In the genomic region with DNA sequence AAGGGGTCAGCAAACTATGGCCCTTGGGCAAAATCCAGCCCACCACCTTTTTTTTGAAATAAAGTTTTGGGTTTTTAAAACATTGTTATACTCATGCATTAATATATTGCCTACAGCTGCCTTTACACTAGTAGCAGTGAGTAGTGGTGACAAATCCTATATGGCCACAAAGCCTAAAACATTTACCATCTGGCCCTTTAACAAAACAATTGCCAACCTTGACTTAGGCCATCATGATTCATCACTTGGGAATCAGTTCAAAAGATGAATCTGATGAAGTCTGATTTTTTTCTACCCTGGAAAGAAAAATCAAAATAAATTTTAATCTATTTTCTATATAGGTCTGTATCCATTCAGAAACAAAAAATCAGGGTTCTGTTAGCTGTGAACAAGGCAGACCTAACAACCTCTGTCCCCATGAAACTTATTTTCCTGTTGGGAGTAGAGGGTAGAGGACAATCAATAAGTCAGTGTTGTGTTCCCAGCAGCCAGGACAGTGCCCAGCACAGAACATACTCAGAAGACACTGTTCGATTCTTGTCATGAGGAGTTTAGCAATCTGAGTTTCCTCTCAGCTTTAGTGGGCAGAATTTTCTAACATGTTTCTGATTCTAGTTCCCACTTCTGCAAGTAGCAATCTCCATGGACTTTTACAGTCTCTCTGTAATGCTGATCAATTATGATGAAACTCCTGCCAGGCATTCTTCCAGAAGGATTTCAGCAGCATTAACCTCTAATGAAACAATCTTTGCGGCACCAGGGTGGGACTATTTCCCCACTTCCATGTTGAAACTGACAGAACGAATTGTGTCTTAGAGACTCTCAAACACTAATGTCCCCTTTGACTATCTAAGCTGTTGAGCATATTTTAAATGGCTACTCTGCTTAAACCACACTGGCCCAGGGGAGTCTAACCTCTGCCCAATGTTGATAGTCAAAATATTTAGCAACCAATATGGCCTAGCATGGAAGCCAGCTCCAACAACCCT, we compare ENCODE assay signal across 1 cellular context.
A peak's percentile ranks its signal among the peaks of the same experiment; 100 is the strongest.
TF ChIP-seq lines count a peak whose summit lies in the region.

No MANE protein-coding gene starts in this region.

TF ChIP-seq in SK-N-SH, 30 proteins besides CTCF, POLR2A, EP300 and RAD21 (continued from another document):
- TF ChIP-seq, protein P1, sequence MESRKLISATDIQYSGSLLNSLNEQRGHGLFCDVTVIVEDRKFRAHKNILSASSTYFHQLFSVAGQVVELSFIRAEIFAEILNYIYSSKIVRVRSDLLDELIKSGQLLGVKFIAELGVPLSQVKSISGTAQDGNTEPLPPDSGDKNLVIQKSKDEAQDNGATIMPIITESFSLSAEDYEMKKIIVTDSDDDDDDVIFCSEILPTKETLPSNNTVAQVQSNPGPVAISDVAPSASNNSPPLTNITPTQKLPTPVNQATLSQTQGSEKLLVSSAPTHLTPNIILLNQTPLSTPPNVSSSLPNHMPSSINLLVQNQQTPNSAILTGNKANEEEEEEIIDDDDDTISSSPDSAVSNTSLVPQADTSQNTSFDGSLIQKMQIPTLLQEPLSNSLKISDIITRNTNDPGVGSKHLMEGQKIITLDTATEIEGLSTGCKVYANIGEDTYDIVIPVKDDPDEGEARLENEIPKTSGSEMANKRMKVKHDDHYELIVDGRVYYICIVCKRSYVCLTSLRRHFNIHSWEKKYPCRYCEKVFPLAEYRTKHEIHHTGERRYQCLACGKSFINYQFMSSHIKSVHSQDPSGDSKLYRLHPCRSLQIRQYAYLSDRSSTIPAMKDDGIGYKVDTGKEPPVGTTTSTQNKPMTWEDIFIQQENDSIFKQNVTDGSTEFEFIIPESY (IDR thresholded peaks at IDR 0.05; ENCODE audit: borderline replicate concordance, low read depth) = 0 out of 2 replicates have a peak, but pooled peaks have one; percentile 28
- TF ChIP-seq USF1 (IDR thresholded peaks at IDR 0.05; ENCODE audit: borderline replicate concordance, low read depth) = no peak
- no peak for TF ChIP-seq SMC3 (IDR thresholded peaks at IDR 0.05; ENCODE audit: low read depth, low read length)
- TF ChIP-seq, protein P2, sequence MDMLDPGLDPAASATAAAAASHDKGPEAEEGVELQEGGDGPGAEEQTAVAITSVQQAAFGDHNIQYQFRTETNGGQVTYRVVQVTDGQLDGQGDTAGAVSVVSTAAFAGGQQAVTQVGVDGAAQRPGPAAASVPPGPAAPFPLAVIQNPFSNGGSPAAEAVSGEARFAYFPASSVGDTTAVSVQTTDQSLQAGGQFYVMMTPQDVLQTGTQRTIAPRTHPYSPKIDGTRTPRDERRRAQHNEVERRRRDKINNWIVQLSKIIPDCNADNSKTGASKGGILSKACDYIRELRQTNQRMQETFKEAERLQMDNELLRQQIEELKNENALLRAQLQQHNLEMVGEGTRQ (IDR thresholded peaks at IDR 0.05; ENCODE audit: borderline replicate concordance, low read depth, low read length) = no peak
- no peak for TF ChIP-seq CHD2 (IDR thresholded peaks at IDR 0.05; ENCODE audit: low read length, partially characterized antibody)
- no peak for TF ChIP-seq RFX5 (IDR thresholded peaks at IDR 0.05; ENCODE audit: low read length)
- no peak for TF ChIP-seq GABPA (IDR thresholded peaks at IDR 0.05; ENCODE audit: low read depth)
- TF ChIP-seq, protein P3, sequence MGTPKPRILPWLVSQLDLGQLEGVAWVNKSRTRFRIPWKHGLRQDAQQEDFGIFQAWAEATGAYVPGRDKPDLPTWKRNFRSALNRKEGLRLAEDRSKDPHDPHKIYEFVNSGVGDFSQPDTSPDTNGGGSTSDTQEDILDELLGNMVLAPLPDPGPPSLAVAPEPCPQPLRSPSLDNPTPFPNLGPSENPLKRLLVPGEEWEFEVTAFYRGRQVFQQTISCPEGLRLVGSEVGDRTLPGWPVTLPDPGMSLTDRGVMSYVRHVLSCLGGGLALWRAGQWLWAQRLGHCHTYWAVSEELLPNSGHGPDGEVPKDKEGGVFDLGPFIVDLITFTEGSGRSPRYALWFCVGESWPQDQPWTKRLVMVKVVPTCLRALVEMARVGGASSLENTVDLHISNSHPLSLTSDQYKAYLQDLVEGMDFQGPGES (IDR thresholded peaks at IDR 0.05; ENCODE audit: low read depth, low read length) = no peak
- TF ChIP-seq ELF1 (IDR thresholded peaks at IDR 0.05) = no peak
- TF ChIP-seq POLR2AphosphoS5 (IDR thresholded peaks at IDR 0.05; ENCODE audit: low read depth, low read length) = peak; percentile 63; the same call in 1 of the 2 replicates
